ENCODE assay signal across 8 cellular contexts in the genomic region with DNA sequence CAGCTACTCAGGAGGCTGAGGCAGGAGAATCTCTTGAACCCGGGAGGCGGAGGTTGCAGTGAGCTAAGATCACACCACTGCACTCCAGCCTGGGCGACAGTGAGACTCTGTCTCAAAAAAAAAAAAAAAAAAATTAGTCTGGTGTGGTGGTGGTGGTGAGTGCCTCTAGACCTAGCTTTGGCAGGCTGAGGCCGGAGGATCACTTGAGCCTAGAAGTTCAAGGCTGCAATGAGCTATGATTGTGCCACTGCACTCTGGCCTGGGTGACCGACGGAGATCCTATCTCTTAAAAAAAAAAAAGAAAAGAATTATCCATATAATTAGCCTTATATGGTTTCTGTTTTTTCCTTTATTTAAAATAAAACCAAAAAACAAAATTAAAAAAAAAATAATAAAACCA. TPM values are rescaled to one million over a fixed set of nuclear protein-coding genes. Genes with fewer than 3 reads are reported as not detected.
DNase-seq lines count a peak whose midpoint lies in the region; ATAC-seq, FAIRE-seq and TF ChIP-seq lines count a peak whose summit lies in the region.
"Not testable (repeated sequence)": the region's sequence is repeated elsewhere in the genome, so short reads cannot be mapped to it uniquely, and the experiment has no call there.

No MANE protein-coding gene starts in this region.

- H3K4me2 ChIP-seq in HepG2 (ENCODE audit: low read depth, low read length), result not testable (repeated sequence)

- CTCF ChIA-PET in HEK293 (lab: Yijun Ruan, JAX), result interaction anchor here (1.5 kb wide), 1 partner anchor 67 kb away, joined by 9 read pairs; no protein-coding TSS in a partner anchor
- CTCF ChIA-PET in HepG2 (lab: Yijun Ruan, JAX; ENCODE audit: low intra/inter-chr PET ratio, low total read pairs), result not testable (repeated sequence)

- not testable (repeated sequence) for TF ChIP-seq RAD21 in HepG2 (CRISPR knock-in tag; IDR thresholded peaks at IDR 0.05)

- TF ChIP-seq CTCF in HEK293 (tag by site-specific recombination; IDR thresholded peaks at IDR 0.05); ascending aorta (IDR thresholded peaks at IDR 0.05); esophagus muscularis mucosa (IDR thresholded peaks at IDR 0.05); HepG2 (CRISPR knock-in tag; IDR thresholded peaks at IDR 0.05); right lobe of liver (IDR thresholded peaks at IDR 0.05); spleen (IDR thresholded peaks at IDR 0.05 in 8 of 11, conservative IDR thresholded peaks at IDR 0.05 in 3 of 11); tibial artery (IDR thresholded peaks at IDR 0.05): not testable (repeated sequence)

- POLR2A ChIA-PET in HEK293 (lab: Yijun Ruan, JAX), result interaction anchor here (4.6 kb wide), 1 partner anchor 10 kb away, joined by 27 read pairs; a partner anchor contains a TSS
- POLR2A ChIA-PET in HepG2 (lab: Yijun Ruan, JAX), result interaction anchor here (1.8 kb wide), 1 partner anchor 31 kb away, joined by 6 read pairs; no protein-coding TSS in a partner anchor

- H2AFZ ChIP-seq in HepG2 (ENCODE audit: low read length), result not testable (repeated sequence)

- DNase-seq in ascending aorta (ENCODE audit: low spot score in 2 of 2); HepG2 (ENCODE audit: low spot score); right lobe of liver; tibial artery: not testable (repeated sequence)
- DNase-seq in esophagus muscularis mucosa (ENCODE audit: extremely low spot score) (peak; percentile 17), Right ventricle myocardium superior (peak; percentile 2), spleen (peak; percentile 23)

- not testable (repeated sequence) for TF ChIP-seq EP300 in esophagus muscularis mucosa (IDR thresholded peaks at IDR 0.05); HepG2 (IDR thresholded peaks at IDR 0.05; ENCODE audit: low read depth in 2 of 2, low read length in 2 of 2); HepG2 (CRISPR knock-in tag; IDR thresholded peaks at IDR 0.05; ENCODE audit: borderline replicate concordance)

- in situ Hi-C loops in HepG2 (cut with HindIII; ENCODE audit: extremely low pct_ligation_motif_present, low pct_unique_long_range_greater_than_20kb), result not testable (repeated sequence)

- not testable (repeated sequence) for H3K9ac ChIP-seq in HepG2 (ENCODE audit: insufficient read depth, low read depth, low read length)

- not testable (repeated sequence) for H3K9me3 ChIP-seq in HEK293 (ENCODE audit: control insufficient read depth, insufficient read depth, low read depth, low read length); ascending aorta; esophagus muscularis mucosa; HepG2 (ENCODE audit: low read length); right lobe of liver; spleen; tibial artery

- 93% methylated on average over 6 of the region's 6 CpGs for WGBS in esophagus muscularis mucosa
- 89% methylated on average over 6 of the region's 6 CpGs for WGBS in HepG2 (ENCODE audit: low lambda C conversion rate)
- WGBS in right lobe of liver (ENCODE audit: insufficient coverage, low coverage, low lambda C conversion rate, missing lambda C conversion rate), result 61% methylated on average over 5 of the region's 6 CpGs
- 94 to 97% (median 95%) methylated on average over 4 to 6 of the region's 6 CpGs for WGBS in spleen, 5 donors

- not testable (repeated sequence) for BruUV-seq in HepG2 (replicated peaks; lab: Mats Ljungman, UMichigan)

- H3K27ac ChIP-seq in HEK293 (ENCODE audit: extremely low read depth, low read depth, low read length); HepG2 (ENCODE audit: extremely low read length, insufficient read depth, low read length); right lobe of liver; spleen: not testable (repeated sequence)
- peak overlapping the region; percentile 70 to 97 for H3K27ac ChIP-seq in ascending aorta
- peak overlapping the region in 1 of 4 donors; percentile 99 for H3K27ac ChIP-seq in esophagus muscularis mucosa (replicated peaks in 1 of 4)
- H3K27ac ChIP-seq in tibial artery, result peak overlapping the region; percentile 77 to 91

- H4K20me1 ChIP-seq in HepG2 (ENCODE audit: insufficient read depth, low read length), result peaks cover 25% of the 10 kb centered on the region

- H3K4me1 ChIP-seq in HEK293 (ENCODE audit: control insufficient read depth, insufficient read depth, low read length) (peaks cover 12% of the 10 kb centered on the region), ascending aorta (peaks cover 6 to 59% of the 10 kb centered on the region in 2 donors), esophagus muscularis mucosa (peaks cover 56 to 83% (median 75%) of the 10 kb centered on the region in 4 donors), HepG2 (ENCODE audit: insufficient read depth, low read length) (peaks cover 50% of the 10 kb centered on the region), right lobe of liver (peaks cover 0 to 49% (median 23%) of the 10 kb centered on the region in 4 donors), spleen (peaks cover 0 to 52% (median 13%) of the 10 kb centered on the region in 6 donors), tibial artery (peaks cover 0 to 96% (median 40%) of the 10 kb centered on the region in 4 donors)

- H3K27me3 ChIP-seq in ascending aorta; esophagus muscularis mucosa; HepG2 (ENCODE audit: control insufficient read depth in 1 of 2, insufficient read depth in 2 of 2, low read length in 2 of 2); right lobe of liver; spleen (replicated peaks in 1 of 7); tibial artery: not testable (repeated sequence)

- not testable (repeated sequence) for H3K36me3 ChIP-seq in HEK293 (ENCODE audit: control insufficient read depth in 2 of 2, insufficient read depth in 1 of 2, low read length in 2 of 2); ascending aorta; esophagus muscularis mucosa; HepG2 (replicated peaks in 1 of 2; ENCODE audit: control insufficient read depth in 1 of 2, insufficient read depth in 2 of 2, low read length in 2 of 2); right lobe of liver; spleen; tibial artery

- FAIRE-seq in HepG2 (lab: Jason Lieb, UNC), result not testable (repeated sequence)

- H3K79me2 ChIP-seq in HepG2 (ENCODE audit: insufficient read depth, low read length), result peaks cover 79% of the 10 kb centered on the region

- not testable (repeated sequence) for H3K4me3 ChIP-seq in HEK293 (ENCODE audit: low read depth, low read length); ascending aorta; esophagus muscularis mucosa; HepG2 (replicated peaks in 1 of 3; ENCODE audit: insufficient read depth in 1 of 3, low read depth in 2 of 3, low read length in 3 of 3); right lobe of liver; spleen; tibial artery

- ATAC-seq in Right ventricle myocardium superior (ENCODE audit: poor library complexity); HepG2: not testable (repeated sequence)
- peak; percentile 41 to 68 (median 45) for ATAC-seq in right lobe of liver

- intact Hi-C loops in ascending aorta (cut with DNase I); esophagus muscularis mucosa (cut with DNase I); Right ventricle myocardium superior (cut with DNase I); HepG2 (cut with micrococcal nuclease; ENCODE audit: unreplicated experiment); right lobe of liver (cut with DNase I); spleen (cut with DNase I; ENCODE audit: low total_unique reads); tibial artery (cut with DNase I; ENCODE audit: low total_unique reads): not testable (repeated sequence)

- TF ChIP-seq POLR2A in esophagus muscularis mucosa (IDR thresholded peaks at IDR 0.05; ENCODE audit: low read depth); HepG2 (IDR thresholded peaks at IDR 0.05; ENCODE audit: insufficient read depth in 1 of 2, low read depth in 2 of 2, low read length in 2 of 2); right lobe of liver (IDR thresholded peaks at IDR 0.05); spleen (IDR thresholded peaks at IDR 0.05): not testable (repeated sequence)

RNA-seq across cellular contexts. Expression of a gene that starts 10.1 kb away (rescaled TPM):
- total RNA-seq in ascending aorta, result 494 TPM
- 100 to 1,000 TPM; 375 to 606 (median 595) TPM for total RNA-seq in esophagus muscularis mucosa
- total RNA-seq in Right ventricle myocardium superior, result 334 TPM
- 77.4 and 120 TPM in 2 replicates for total RNA-seq in HepG2 (2016; rRNA removed; fragmentation: Illumina TruSeq; extraction: Trizol)
- 5.2 and 5.7 TPM in 2 replicates for total RNA-seq in HepG2 (2016; cell fraction: cytosol; rRNA removed; fragmentation: Illumina TruSeq; extraction: Trizol; ENCODE audit: low read depth)
- total RNA-seq in HepG2 (2016; cell fraction: insoluble cytoplasmic fraction; rRNA removed; fragmentation: Illumina TruSeq; extraction: Trizol), result 79.6 and 107 TPM in 2 replicates
- total RNA-seq in HepG2 (2016; cell fraction: membrane; rRNA removed; fragmentation: Illumina TruSeq; extraction: Trizol), result 27.3 and 32.5 TPM in 2 replicates
- 53.7 and 61.5 TPM in 2 replicates for total RNA-seq in HepG2 (2016; cell fraction: nucleus; rRNA removed; fragmentation: Illumina TruSeq; extraction: Trizol)
- 19.9 and 23.3 TPM in 2 replicates for polyA plus RNA-seq in HepG2 (2011; rRNA removed)
- polyA plus RNA-seq in HepG2 (2011; cell fraction: cytosol; rRNA removed), result 15.6 and 24.0 TPM in 2 replicates
- 8.0 and 12.1 TPM in 2 replicates for polyA plus RNA-seq in HepG2 (2011; cell fraction: nucleus; rRNA removed)
- 51.1 and 58.9 TPM in 2 replicates for polyA plus RNA-seq in HepG2 (2012)
- polyA plus RNA-seq in HepG2 (2016; cell fraction: cytosol; fragmentation: Illumina TruSeq; extraction: Trizol; ENCODE audit: low read depth), result 5.0 and 5.8 TPM in 2 replicates
- 122 and 132 TPM in 2 replicates for polyA plus RNA-seq in HepG2 (2016; cell fraction: insoluble cytoplasmic fraction; fragmentation: Illumina TruSeq; extraction: Trizol; ENCODE audit: low read depth)
- polyA plus RNA-seq in HepG2 (2016; cell fraction: membrane; fragmentation: Illumina TruSeq; extraction: Trizol; ENCODE audit: low read depth), result 19.2 and 20.4 TPM in 2 replicates
- 62.7 and 67.7 TPM in 2 replicates for polyA plus RNA-seq in HepG2 (2016; cell fraction: nucleus; fragmentation: Illumina TruSeq; extraction: Trizol; ENCODE audit: insufficient read depth, low read depth)
- polyA minus RNA-seq in HepG2 (2011; rRNA and poly(A)+ RNA removed; ENCODE audit: low replicate concordance), result 11.1 and 23.5 TPM in 2 replicates
- polyA minus RNA-seq in HepG2 (2011; cell fraction: cytosol; rRNA and poly(A)+ RNA removed), result 41.9 and 45.3 TPM in 2 replicates
- 31.5 and 33.2 TPM in 2 replicates for polyA minus RNA-seq in HepG2 (2011; cell fraction: nucleus; rRNA and poly(A)+ RNA removed)
- 10 to 100 TPM; 35.0 to 63.6 (median 44.3) TPM for total RNA-seq in right lobe of liver
- total RNA-seq in spleen, result 10 to 100 TPM; 60.9 to 99.6 (median 73.8) TPM
- polyA plus RNA-seq in spleen, result 10 to 100 TPM; 17.0 to 32.2 (median 27.0) TPM
